21 cellular contexts compared by ENCODE assay signal in the genomic region with DNA sequence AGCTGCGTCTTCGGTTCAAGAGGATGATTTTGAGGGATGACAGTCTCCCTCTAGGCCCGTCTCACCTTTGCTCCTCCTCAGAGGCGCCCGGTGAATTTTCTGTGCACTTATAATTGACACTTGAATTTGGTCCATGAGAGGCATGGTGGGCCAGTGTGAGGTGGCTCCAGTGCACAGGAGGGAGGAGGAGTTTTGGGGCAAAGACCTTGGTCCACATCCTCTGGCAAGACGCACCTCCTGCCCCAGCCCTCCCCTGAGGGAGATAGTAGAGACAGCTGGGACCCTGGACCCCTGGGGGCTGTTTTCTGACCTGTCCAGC. TPM values are rescaled to one million over a fixed set of nuclear protein-coding genes. Genes with fewer than 3 reads are reported as not detected.
DNase-seq lines count a peak whose midpoint lies in the region; ATAC-seq and TF ChIP-seq lines count a peak whose summit lies in the region.
"Had no signal": no experiment of that assay in that cellular context is flagged by ENCODE, and none has a peak within 500 bp of the region (broad histone marks: within the 10 kb centered on the region; RNA-seq: fewer than 3 reads in every experiment).

No MANE protein-coding gene starts in this region.

- POLR2A ChIA-PET in activated CD8-positive, alpha-beta T cell treated with anti-CD3 and anti-CD28 coated beads, Interleukin-2, amount 10 ng/mL, durations not matched to agents 7 days and 5 days (lab: Charles Lee) = interaction anchor here (2.5 kb wide), 1 partner anchor 10 kb away, joined by 11 read pairs; no protein-coding TSS in a partner anchor

- H3K9me3 Mint-ChIP-seq in activated naive CD4-positive, alpha-beta T cell treated with anti-CD3 and anti-CD28 coated beads for 36 hours = peaks cover 5% of the 10 kb centered on the region
- H3K9me3 Mint-ChIP-seq in activated CD8-positive, alpha-beta T cell treated with anti-CD3 and anti-CD28 coated beads, Interleukin-2, amount 10 ng/mL, durations not matched to agents 7 days and 5 days (ENCODE audit: insufficient read depth) = no peaks in the 10 kb centered on the region
- H3K9me3 Mint-ChIP-seq in mesothelial cell of epicardium = peaks cover 3% of the 10 kb centered on the region

- no peak overlapping the region for H3K4me3 Mint-ChIP-seq in activated naive CD4-positive, alpha-beta T cell treated with anti-CD3 and anti-CD28 coated beads for 36 hours
- H3K4me3 Mint-ChIP-seq in activated CD8-positive, alpha-beta T cell treated with anti-CD3 and anti-CD28 coated beads, Interleukin-2, amount 10 ng/mL, durations not matched to agents 7 days and 5 days = no peak overlapping the region
- peak overlapping the region; percentile 38 for H3K4me3 Mint-ChIP-seq in mesothelial cell of epicardium
- H3K4me3 Mint-ChIP-seq: CD14-positive monocyte, H9 had no signal

- H3K36me3 ChIP-seq in thyroid gland = no peaks in the 10 kb centered on the region
- H3K36me3 ChIP-seq in brain microvascular endothelial cell (replicated peaks) = no peaks in the 10 kb centered on the region
- H3K36me3 ChIP-seq: thoracic aorta had no signal

- CTCF ChIA-PET in activated naive CD4-positive, alpha-beta T cell treated with anti-CD3 and anti-CD28 coated beads for 36 hours (lab: Charles Lee) = no interaction called here
- CTCF ChIA-PET in activated CD8-positive, alpha-beta T cell treated with anti-CD3 and anti-CD28 coated beads, Interleukin-2, amount 10 ng/mL, durations not matched to agents 7 days and 5 days (lab: Charles Lee) = interaction anchor here (1.7 to 2.1 kb wide), 2 partner anchors 18 to 29 kb away, joined by 6 to 7 read pairs; no protein-coding TSS in a partner anchor

- 86 to 96% methylated on average over 6 of the region's 6 CpGs for WGBS in thyroid gland, 2 donors

- DNase-seq in activated naive CD4-positive, alpha-beta T cell treated with anti-CD3 and anti-CD28 coated beads for 36 hours = no peak
- no peak for DNase-seq in activated naive CD4-positive, alpha-beta T cell (lab: John Stamatoyannopoulos, UW)
- DNase-seq in activated CD8-positive, alpha-beta T cell treated with anti-CD3 and anti-CD28 coated beads, Interleukin-2, amount 10 ng/mL, durations not matched to agents 7 days and 5 days = no peak
- DNase-seq in mesothelial cell of epicardium (ENCODE audit: low spot score in 2 of 2, unreplicated experiment in 2 of 2) = no peak
- no peak for DNase-seq in thyroid gland
- no peak for DNase-seq in brain microvascular endothelial cell
- DNase-seq in coronary artery (ENCODE audit: low spot score) = no peak
- DNase-seq: dermis blood vessel endothelial cell; H9; lower lobe of right lung; NCI-H1694 treated with DMSO at 0.1 percent for 48 hours; NCI-H82; occipital lobe; right cardiac atrium; Right ventricle myocardium superior; stimulated activated CD4-positive, alpha-beta T cell treated with anti-CD3 and anti-CD28 coated beads, Interleukin-12 subunit alpha, Interleukin-12 subunit beta, amount 100 ng/mL, for 4 hours; SW 1271 had no signal

- in situ Hi-C loops in brain microvascular endothelial cell (cut with HindIII; ENCODE audit: low pct_ligation_motif_present, low sequenced_read_pairs) = no loop called here

- H3K27ac ChIP-seq in thyroid gland (peak overlapping the region in 2 of 3 donors; percentile 83 to 84), brain microvascular endothelial cell (no peak overlapping the region), coronary artery (no peak overlapping the region)
- H3K27ac ChIP-seq: epithelial cell of prostate, thoracic aorta had no signal

- H3K4me3 ChIP-seq in thyroid gland (replicated peaks in 1 of 3) = no peak overlapping the region
- no peak overlapping the region for H3K4me3 ChIP-seq in brain microvascular endothelial cell (ENCODE audit: low read depth, low read length)
- H3K4me3 ChIP-seq in coronary artery = no peak overlapping the region
- H3K4me3 ChIP-seq: lower lobe of right lung, thoracic aorta had no signal

- TF ChIP-seq CTCF in mesothelial cell of epicardium (IDR thresholded peaks at IDR 0.05; ENCODE audit: unreplicated experiment) (no peak), thyroid gland (IDR thresholded peaks at IDR 0.05) (no peak), brain microvascular endothelial cell (IDR thresholded peaks at IDR 0.05; ENCODE audit: low read depth, low read length, missing control alignments) (no peak), coronary artery (IDR thresholded peaks at IDR 0.05) (no peak)

- ATAC-seq in activated CD8-positive, alpha-beta T cell treated with anti-CD3 and anti-CD28 coated beads, Interleukin-2, amount 10 ng/mL, durations not matched to agents 7 days and 5 days = no peak
- ATAC-seq in GM21423 (IDR thresholded peaks at IDR 0.05; ENCODE audit: unreplicated experiment) = no peak

- peaks cover 26 to 51% of the 10 kb centered on the region in 2 donors for H3K4me1 ChIP-seq in thyroid gland

- H3K4me1 Mint-ChIP-seq in activated naive CD4-positive, alpha-beta T cell treated with anti-CD3 and anti-CD28 coated beads for 36 hours (ENCODE audit: low read depth) = peaks cover 88% of the 10 kb centered on the region
- peaks cover 84% of the 10 kb centered on the region for H3K4me1 Mint-ChIP-seq in activated CD8-positive, alpha-beta T cell treated with anti-CD3 and anti-CD28 coated beads, Interleukin-2, amount 10 ng/mL, durations not matched to agents 7 days and 5 days (ENCODE audit: low read depth)
- H3K4me1 Mint-ChIP-seq in mesothelial cell of epicardium = peaks cover 74% of the 10 kb centered on the region

- no peaks in the 10 kb centered on the region for H3K27me3 Mint-ChIP-seq in activated naive CD4-positive, alpha-beta T cell treated with anti-CD3 and anti-CD28 coated beads for 36 hours (ENCODE audit: low read depth)
- H3K27me3 Mint-ChIP-seq in activated CD8-positive, alpha-beta T cell treated with anti-CD3 and anti-CD28 coated beads, Interleukin-2, amount 10 ng/mL, durations not matched to agents 7 days and 5 days (ENCODE audit: low read depth) = no peaks in the 10 kb centered on the region
- no peaks in the 10 kb centered on the region for H3K27me3 Mint-ChIP-seq in mesothelial cell of epicardium (ENCODE audit: low read depth)

- peak overlapping the region; percentile 34 for H3K27ac Mint-ChIP-seq in activated naive CD4-positive, alpha-beta T cell treated with anti-CD3 and anti-CD28 coated beads for 36 hours
- H3K27ac Mint-ChIP-seq in activated CD8-positive, alpha-beta T cell treated with anti-CD3 and anti-CD28 coated beads, Interleukin-2, amount 10 ng/mL, durations not matched to agents 7 days and 5 days = peak overlapping the region; percentile 25
- H3K27ac Mint-ChIP-seq in mesothelial cell of epicardium = peak overlapping the region; percentile 99

- TF ChIP-seq POLR2A in thyroid gland (IDR thresholded peaks at IDR 0.05) = no peak

- peaks cover 47% of the 10 kb centered on the region for H3K36me3 Mint-ChIP-seq in activated naive CD4-positive, alpha-beta T cell treated with anti-CD3 and anti-CD28 coated beads for 36 hours (ENCODE audit: low read depth)
- H3K36me3 Mint-ChIP-seq in activated CD8-positive, alpha-beta T cell treated with anti-CD3 and anti-CD28 coated beads, Interleukin-2, amount 10 ng/mL, durations not matched to agents 7 days and 5 days (ENCODE audit: low read depth) = peaks cover 73% of the 10 kb centered on the region
- H3K36me3 Mint-ChIP-seq in mesothelial cell of epicardium = peaks cover 11% of the 10 kb centered on the region

- H3K27me3 ChIP-seq in thyroid gland (no peaks in the 10 kb centered on the region), brain microvascular endothelial cell (replicated peaks) (no peaks in the 10 kb centered on the region)

- intact Hi-C loops in activated naive CD4-positive, alpha-beta T cell treated with anti-CD3 and anti-CD28 coated beads for 36 hours (cut with micrococcal nuclease) = no loop called here
- intact Hi-C loops in thyroid gland (cut with DNase I) = no loop called here

- no peaks in the 10 kb centered on the region for H3K9me3 ChIP-seq in thyroid gland
- H3K9me3 ChIP-seq: lower lobe of right lung, thoracic aorta had no signal

RNA-seq across cellular contexts. Expression of a gene that starts 28.1 kb away (rescaled TPM):
- total RNA-seq in activated naive CD4-positive, alpha-beta T cell treated with anti-CD3 and anti-CD28 coated beads for 36 hours = 10 to 100 TPM; 57.7 to 58.8 TPM
- total RNA-seq in activated CD8-positive, alpha-beta T cell treated with anti-CD3 and anti-CD28 coated beads, Interleukin-2, amount 10 ng/mL, durations not matched to agents 7 days and 5 days = 100 to 1,000 TPM; 104 to 107 TPM
- total RNA-seq in mesothelial cell of epicardium (36.3 to 41.9 TPM (median 39.5 TPM) in 3 replicates), thyroid gland (1 to 10 TPM; 5.2 to 6.6 (median 5.6) TPM)

Comparison
In these comparisons a context has a peak if more than half of its experiments do, and no peak if none do; other contexts are left out.
1. H3K27ac Mint-ChIP-seq: peak in every context shown above with its lines; median percentile 99 in mesothelial cell of epicardium; 34 in activated naive CD4-positive, alpha-beta T cell treated with anti-CD3 and anti-CD28 coated beads for 36 hours; 25 in activated CD8-positive, alpha-beta T cell treated with anti-CD3 and anti-CD28 coated beads, Interleukin-2, amount 10 ng/mL, durations not matched to agents 7 days and 5 days.
2. H3K27ac ChIP-seq: peak in thyroid gland (2 of 3); none in brain microvascular endothelial cell (single experiment) and coronary artery (0 of 2).